11 cellular contexts compared by ENCODE assay signal in the genomic region with DNA sequence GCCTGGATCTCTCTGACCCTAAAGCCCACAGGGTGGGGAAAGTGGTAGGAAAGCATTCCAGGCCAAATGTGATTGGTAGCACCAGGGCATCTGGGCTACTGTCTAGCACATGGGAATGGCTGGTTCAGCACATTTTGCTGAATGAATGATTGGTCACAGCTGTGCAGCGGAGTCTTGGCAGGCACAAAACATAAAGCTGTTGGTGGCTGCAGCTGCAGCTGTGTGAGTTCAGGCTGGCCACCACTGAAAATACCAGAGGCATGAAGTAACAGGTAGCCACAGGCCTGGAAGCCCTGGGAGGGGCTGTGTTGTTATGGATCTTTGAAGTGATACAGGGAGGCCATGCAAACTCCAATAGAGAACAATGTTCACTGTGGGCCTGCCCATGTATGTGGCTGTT.
DNase-seq lines count a peak whose midpoint lies in the region; ATAC-seq and TF ChIP-seq lines count a peak whose summit lies in the region.
"Had no signal": no experiment of that assay in that cellular context is flagged by ENCODE, and none has a peak within 500 bp of the region (broad histone marks: within the 10 kb centered on the region; RNA-seq: fewer than 3 reads in every experiment).

No MANE protein-coding gene starts in this region.

- no peaks in the 10 kb centered on the region for H3K36me3 Mint-ChIP-seq in osteocyte (ENCODE audit: unreplicated experiment)

- no peaks in the 10 kb centered on the region for H3K27me3 Mint-ChIP-seq in osteocyte (ENCODE audit: unreplicated experiment)
- H3K27me3 Mint-ChIP-seq: central memory CD8-positive, alpha-beta T cell had no signal

- DNase-seq in GM03348 (ENCODE audit: low spot score), result peak; percentile 85
- DNase-seq in RPMI7951 (ENCODE audit: low read depth), result peak; percentile 88
- DNase-seq in fibroblast of the conjunctiva (ENCODE audit: low read depth), result peak; percentile 47
- no peak for DNase-seq in osteocyte (ENCODE audit: extremely low spot score, unreplicated experiment)
- no peak for DNase-seq in NCI-H1694 (lab: John Stamatoyannopoulos, UW)
- DNase-seq in activated CD4-positive, alpha-beta T cell treated with anti-CD3 and anti-CD28 coated beads, Interleukin-2, amount 50 U/mL, for 48 hours, result no peak
- DNase-seq: NCI-H146, WERI-Rb-1 had no signal

- no peak for ATAC-seq in GM18867 (IDR thresholded peaks at IDR 0.05; ENCODE audit: unreplicated experiment)
- no peak for ATAC-seq in GM19023 (IDR thresholded peaks at IDR 0.05; ENCODE audit: unreplicated experiment)

- no peak for TF ChIP-seq CTCF in osteocyte (IDR thresholded peaks at IDR 0.05)

- peak overlapping the region; percentile 56 for H3K27ac Mint-ChIP-seq in osteocyte (ENCODE audit: unreplicated experiment)

- H3K4me3 Mint-ChIP-seq in osteocyte (ENCODE audit: unreplicated experiment), result no peak overlapping the region
- H3K4me3 Mint-ChIP-seq: central memory CD8-positive, alpha-beta T cell had no signal

- peaks cover 33% of the 10 kb centered on the region for H3K4me1 Mint-ChIP-seq in osteocyte (ENCODE audit: unreplicated experiment)
- H3K4me1 Mint-ChIP-seq: central memory CD8-positive, alpha-beta T cell had no signal

- H3K9me3 Mint-ChIP-seq in osteocyte (ENCODE audit: unreplicated experiment), result no peaks in the 10 kb centered on the region
- H3K9me3 Mint-ChIP-seq: central memory CD8-positive, alpha-beta T cell had no signal

Comparison
In these comparisons a context has a peak if more than half of its experiments do, and no peak if none do; other contexts are left out.
1. DNase-seq: peak in GM03348 (single experiment), RPMI7951 (single experiment) and fibroblast of the conjunctiva (single experiment); none in osteocyte (single experiment), NCI-H1694 (single experiment) and activated CD4-positive, alpha-beta T cell treated with anti-CD3 and anti-CD28 coated beads, Interleukin-2, amount 50 U/mL, for 48 hours (0 of 2).